1 cellular context compared by ENCODE assay signal in the genomic region with DNA sequence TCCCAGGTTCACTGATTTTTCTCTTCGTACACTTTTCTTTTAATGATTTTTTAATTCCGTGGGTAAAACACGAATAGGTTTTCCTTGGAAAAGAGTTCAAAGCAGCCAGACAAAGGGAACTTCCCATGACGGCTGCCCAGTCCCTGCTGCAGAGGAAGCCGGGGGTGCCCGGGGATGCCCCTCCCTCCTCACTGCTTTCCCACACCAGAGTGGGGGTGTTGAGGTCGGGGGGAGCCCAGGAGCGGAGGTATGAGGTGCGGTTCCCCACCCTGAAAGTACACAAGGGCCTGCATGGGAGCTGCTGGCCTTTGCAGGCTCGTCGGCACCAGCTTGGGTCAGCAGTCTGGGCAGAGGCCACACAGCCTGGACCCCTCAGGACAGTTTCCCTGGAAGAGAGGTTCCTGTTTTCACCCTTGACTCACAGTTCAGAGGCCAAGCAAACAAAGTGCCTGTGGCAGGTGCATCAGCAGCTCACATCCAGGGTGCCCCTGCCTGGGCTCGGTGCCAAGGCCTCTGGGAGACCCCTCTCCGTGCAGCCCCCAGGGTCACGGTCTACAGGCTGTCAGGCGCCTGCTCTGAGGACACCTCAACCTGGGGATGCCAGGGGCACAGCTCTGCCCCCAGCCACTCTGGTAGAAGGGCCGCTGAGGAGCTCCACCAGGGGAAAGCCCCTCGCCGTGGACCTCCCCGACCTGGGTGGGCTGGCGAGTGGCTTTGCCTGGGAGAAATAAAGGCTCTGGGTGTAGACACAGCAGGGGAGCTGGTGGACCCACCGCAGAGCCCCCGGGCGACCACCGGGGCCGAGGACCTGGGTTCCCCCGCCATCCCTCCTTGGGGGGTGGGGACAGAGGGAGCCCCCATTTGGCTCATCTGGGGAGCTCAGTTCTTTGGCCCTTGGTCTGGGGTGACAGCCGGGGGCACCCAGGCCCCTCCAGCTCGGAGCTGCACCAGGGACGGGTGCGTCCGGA.
TF ChIP-seq lines count a peak whose summit lies in the region.

No MANE protein-coding gene starts in this region.

TF ChIP-seq in HepG2, 621 proteins besides CTCF, POLR2A, EP300 and RAD21 (continued from another document):
- TF ChIP-seq, protein P1, sequence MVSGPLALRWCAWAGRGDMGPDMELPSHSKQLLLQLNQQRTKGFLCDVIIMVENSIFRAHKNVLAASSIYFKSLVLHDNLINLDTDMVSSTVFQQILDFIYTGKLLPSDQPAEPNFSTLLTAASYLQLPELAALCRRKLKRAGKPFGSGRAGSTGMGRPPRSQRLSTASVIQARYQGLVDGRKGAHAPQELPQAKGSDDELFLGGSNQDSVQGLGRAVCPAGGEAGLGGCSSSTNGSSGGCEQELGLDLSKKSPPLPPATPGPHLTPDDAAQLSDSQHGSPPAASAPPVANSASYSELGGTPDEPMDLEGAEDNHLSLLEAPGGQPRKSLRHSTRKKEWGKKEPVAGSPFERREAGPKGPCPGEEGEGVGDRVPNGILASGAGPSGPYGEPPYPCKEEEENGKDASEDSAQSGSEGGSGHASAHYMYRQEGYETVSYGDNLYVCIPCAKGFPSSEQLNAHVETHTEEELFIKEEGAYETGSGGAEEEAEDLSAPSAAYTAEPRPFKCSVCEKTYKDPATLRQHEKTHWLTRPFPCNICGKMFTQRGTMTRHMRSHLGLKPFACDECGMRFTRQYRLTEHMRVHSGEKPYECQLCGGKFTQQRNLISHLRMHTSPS (CRISPR knock-in tag; IDR thresholded peaks at IDR 0.05; ENCODE audit: low read depth) = peak; percentile 85; the same call in 1 of the 2 replicates
- TF ChIP-seq MYNN (CRISPR knock-in tag; IDR thresholded peaks at IDR 0.05; ENCODE audit: low read depth) (no peak), BATF2 (CRISPR knock-in tag; IDR thresholded peaks at IDR 0.05) (no peak), PHF21A (CRISPR knock-in tag; IDR thresholded peaks at IDR 0.05) (peak; percentile 7; the same call in 1 of the 2 replicates), HNF4A (CRISPR knock-in tag; IDR thresholded peaks at IDR 0.05) (peak; percentile 71), ZNF530 (CRISPR knock-in tag; IDR thresholded peaks at IDR 0.05; ENCODE audit: low read depth) (no peak), STAT6 (CRISPR knock-in tag; IDR thresholded peaks at IDR 0.05; ENCODE audit: borderline replicate concordance) (no peak), ZNF792 (CRISPR knock-in tag; IDR thresholded peaks at IDR 0.05) (no peak), SMARCE1 (IDR thresholded peaks at IDR 0.05; ENCODE audit: borderline replicate concordance) (no peak), NR0B2 (CRISPR knock-in tag; IDR thresholded peaks at IDR 0.05) (no peak), ZMAT3 (CRISPR knock-in tag; conservative IDR thresholded peaks at IDR 0.05) (no peak), SRSF1 (optimal IDR thresholded peaks at IDR 0.05; ENCODE audit: low read depth, low read length) (no peak), PHF8 (CRISPR knock-in tag; IDR thresholded peaks at IDR 0.05) (no peak), ZFY (CRISPR knock-in tag; IDR thresholded peaks at IDR 0.05) (0 out of 2 replicates have a peak, but pooled peaks have one; percentile 1)
- TF ChIP-seq, protein P2, sequence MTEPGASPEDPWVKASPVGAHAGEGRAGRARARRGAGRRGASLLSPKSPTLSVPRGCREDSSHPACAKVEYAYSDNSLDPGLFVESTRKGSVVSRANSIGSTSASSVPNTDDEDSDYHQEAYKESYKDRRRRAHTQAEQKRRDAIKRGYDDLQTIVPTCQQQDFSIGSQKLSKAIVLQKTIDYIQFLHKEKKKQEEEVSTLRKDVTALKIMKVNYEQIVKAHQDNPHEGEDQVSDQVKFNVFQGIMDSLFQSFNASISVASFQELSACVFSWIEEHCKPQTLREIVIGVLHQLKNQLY (CRISPR knock-in tag; IDR thresholded peaks at IDR 0.05) = no peak
- TF ChIP-seq, protein P3, sequence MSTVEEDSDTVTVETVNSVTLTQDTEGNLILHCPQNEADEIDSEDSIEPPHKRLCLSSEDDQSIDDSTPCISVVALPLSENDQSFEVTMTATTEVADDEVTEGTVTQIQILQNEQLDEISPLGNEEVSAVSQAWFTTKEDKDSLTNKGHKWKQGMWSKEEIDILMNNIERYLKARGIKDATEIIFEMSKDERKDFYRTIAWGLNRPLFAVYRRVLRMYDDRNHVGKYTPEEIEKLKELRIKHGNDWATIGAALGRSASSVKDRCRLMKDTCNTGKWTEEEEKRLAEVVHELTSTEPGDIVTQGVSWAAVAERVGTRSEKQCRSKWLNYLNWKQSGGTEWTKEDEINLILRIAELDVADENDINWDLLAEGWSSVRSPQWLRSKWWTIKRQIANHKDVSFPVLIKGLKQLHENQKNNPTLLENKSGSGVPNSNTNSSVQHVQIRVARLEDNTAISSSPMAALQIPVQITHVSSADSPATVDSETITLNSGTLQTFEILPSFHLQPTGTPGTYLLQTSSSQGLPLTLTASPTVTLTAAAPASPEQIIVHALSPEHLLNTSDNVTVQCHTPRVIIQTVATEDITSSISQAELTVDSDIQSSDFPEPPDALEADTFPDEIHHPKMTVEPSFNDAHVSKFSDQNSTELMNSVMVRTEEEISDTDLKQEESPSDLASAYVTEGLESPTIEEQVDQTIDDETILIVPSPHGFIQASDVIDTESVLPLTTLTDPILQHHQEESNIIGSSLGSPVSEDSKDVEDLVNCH (CRISPR knock-in tag; IDR thresholded peaks at IDR 0.05) = no peak
- TF ChIP-seq, protein P4, sequence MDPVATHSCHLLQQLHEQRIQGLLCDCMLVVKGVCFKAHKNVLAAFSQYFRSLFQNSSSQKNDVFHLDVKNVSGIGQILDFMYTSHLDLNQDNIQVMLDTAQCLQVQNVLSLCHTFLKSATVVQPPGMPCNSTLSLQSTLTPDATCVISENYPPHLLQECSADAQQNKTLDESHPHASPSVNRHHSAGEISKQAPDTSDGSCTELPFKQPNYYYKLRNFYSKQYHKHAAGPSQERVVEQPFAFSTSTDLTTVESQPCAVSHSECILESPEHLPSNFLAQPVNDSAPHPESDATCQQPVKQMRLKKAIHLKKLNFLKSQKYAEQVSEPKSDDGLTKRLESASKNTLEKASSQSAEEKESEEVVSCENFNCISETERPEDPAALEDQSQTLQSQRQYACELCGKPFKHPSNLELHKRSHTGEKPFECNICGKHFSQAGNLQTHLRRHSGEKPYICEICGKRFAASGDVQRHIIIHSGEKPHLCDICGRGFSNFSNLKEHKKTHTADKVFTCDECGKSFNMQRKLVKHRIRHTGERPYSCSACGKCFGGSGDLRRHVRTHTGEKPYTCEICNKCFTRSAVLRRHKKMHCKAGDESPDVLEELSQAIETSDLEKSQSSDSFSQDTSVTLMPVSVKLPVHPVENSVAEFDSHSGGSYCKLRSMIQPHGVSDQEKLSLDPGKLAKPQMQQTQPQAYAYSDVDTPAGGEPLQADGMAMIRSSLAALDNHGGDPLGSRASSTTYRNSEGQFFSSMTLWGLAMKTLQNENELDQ (CRISPR knock-in tag; IDR thresholded peaks at IDR 0.05; ENCODE audit: borderline replicate concordance) = no peak
TF ChIP-seq in HepG2: peak in this region for 55.
